Comparison of ENCODE assay signal across 8 cellular contexts in the genomic region with DNA sequence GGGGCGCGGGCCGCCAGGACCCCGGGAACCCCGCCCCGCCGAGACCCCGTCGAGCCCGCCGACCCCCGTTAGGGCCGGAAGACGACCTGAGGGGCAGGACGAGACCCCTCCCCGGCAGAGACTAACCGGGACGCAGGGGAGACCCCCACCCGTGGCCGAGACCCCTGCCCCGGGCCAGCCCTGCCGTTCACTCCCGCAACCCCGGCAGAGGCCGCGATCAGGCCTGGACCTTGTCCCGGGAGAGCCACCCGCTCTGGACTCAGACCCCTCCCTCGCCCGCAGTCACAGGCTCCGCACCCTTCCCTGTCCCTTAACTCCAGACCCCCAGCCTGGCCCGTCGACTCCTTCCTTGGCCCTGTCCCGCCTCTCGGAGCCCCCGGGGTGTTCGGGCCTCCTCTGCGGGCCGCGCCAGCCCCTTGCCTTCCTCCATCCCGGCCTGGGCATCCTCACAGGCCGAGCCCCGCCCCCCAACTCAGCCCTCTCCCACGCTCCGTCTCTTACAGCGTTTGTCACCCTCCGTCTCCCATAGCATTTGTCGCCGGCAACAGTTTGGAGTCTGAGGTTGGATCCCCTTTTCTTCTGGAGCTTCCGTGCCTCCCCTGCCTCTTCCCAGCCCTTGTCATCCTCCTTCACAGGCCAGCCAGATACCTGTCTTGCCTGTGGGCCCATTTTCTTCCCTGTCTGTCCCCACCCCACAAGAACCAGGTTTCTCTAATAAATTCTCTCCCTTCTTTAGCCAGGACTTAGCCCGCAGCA. TPM values are rescaled to one million over a fixed set of nuclear protein-coding genes. Genes with fewer than 3 reads are reported as not detected.
DNase-seq lines count a peak whose midpoint lies in the region; ATAC-seq and TF ChIP-seq lines count a peak whose summit lies in the region.

No MANE protein-coding gene starts in this region.

- H3K4me3 ChIP-seq in BJ (ENCODE audit: low read depth, low read length) (peak overlapping the region; percentile 83), iPS-18a (ENCODE audit: low read length) (peak overlapping the region; percentile 73)

- ATAC-seq in HG03354 (IDR thresholded peaks at IDR 0.05; ENCODE audit: poor library complexity, severe bottlenecking, unreplicated experiment) (peak; percentile 6), HG03432 (IDR thresholded peaks at IDR 0.05; ENCODE audit: unreplicated experiment) (no peak)
- ATAC-seq in stimulated activated effector memory CD8-positive, alpha-beta T cell treated with anti-CD3 and anti-CD28 coated beads, Interleukin-12 subunit alpha, Interleukin-12 subunit beta, amount 100 ng/mL, for 72 hours = peak; percentile 2

- H3K27me3 Mint-ChIP-seq in activated naive CD8-positive, alpha-beta T cell = no peaks in the 10 kb centered on the region

- no peaks in the 10 kb centered on the region for H3K36me3 ChIP-seq in BJ (ENCODE audit: control insufficient read depth, insufficient read depth, low read length)
- no peaks in the 10 kb centered on the region for H3K36me3 ChIP-seq in iPS-18a (ENCODE audit: control insufficient read depth, low read depth, low read length)

- H3K27ac ChIP-seq in iPS-18a (ENCODE audit: low read length) = no peak overlapping the region

- no peaks in the 10 kb centered on the region for H3K36me3 Mint-ChIP-seq in activated naive CD8-positive, alpha-beta T cell
- H3K36me3 Mint-ChIP-seq in stimulated activated effector memory CD8-positive, alpha-beta T cell treated with anti-CD3 and anti-CD28 coated beads, Interleukin-12 subunit alpha, Interleukin-12 subunit beta, amount 100 ng/mL, for 72 hours = peaks cover 58% of the 10 kb centered on the region

- H3K4me3 Mint-ChIP-seq in activated naive CD8-positive, alpha-beta T cell = peak overlapping the region; percentile 90
- H3K4me3 Mint-ChIP-seq in stimulated activated effector memory CD8-positive, alpha-beta T cell treated with anti-CD3 and anti-CD28 coated beads, Interleukin-12 subunit alpha, Interleukin-12 subunit beta, amount 100 ng/mL, for 72 hours = peak overlapping the region; percentile 82

- POLR2A ChIA-PET in BJ (lab: Charles Lee) = no interaction called here

- H3K4me1 Mint-ChIP-seq in activated naive CD8-positive, alpha-beta T cell (ENCODE audit: low read depth) = peaks cover 35% of the 10 kb centered on the region
- H3K4me1 Mint-ChIP-seq in stimulated activated effector memory CD8-positive, alpha-beta T cell treated with anti-CD3 and anti-CD28 coated beads, Interleukin-12 subunit alpha, Interleukin-12 subunit beta, amount 100 ng/mL, for 72 hours = peaks cover 65% of the 10 kb centered on the region

- H3K27me3 ChIP-seq in BJ (ENCODE audit: control insufficient read depth, insufficient read depth, low read length) (no peaks in the 10 kb centered on the region), iPS-18a (ENCODE audit: control insufficient read depth, insufficient read depth, low read length) (no peaks in the 10 kb centered on the region)

- no peak for DNase-seq in BJ (ENCODE audit: low read depth)
- no peak for DNase-seq in stimulated activated effector memory CD8-positive, alpha-beta T cell treated with anti-CD3 and anti-CD28 coated beads, Interleukin-12 subunit alpha, Interleukin-12 subunit beta, amount 100 ng/mL, for 72 hours (ENCODE audit: low spot score in 2 of 2)
- DNase-seq in NOMO-1 treated with dmso at 0.1 percent for 144 hours (lab: John Stamatoyannopoulos, UW; ENCODE audit: unreplicated experiment) = no peak
- DNase-seq in erythroblast (lab: John Stamatoyannopoulos, UW) = no peak

- H3K9me3 Mint-ChIP-seq in activated naive CD8-positive, alpha-beta T cell (ENCODE audit: low read depth) = no peaks in the 10 kb centered on the region
- no peaks in the 10 kb centered on the region for H3K9me3 Mint-ChIP-seq in stimulated activated effector memory CD8-positive, alpha-beta T cell treated with anti-CD3 and anti-CD28 coated beads, Interleukin-12 subunit alpha, Interleukin-12 subunit beta, amount 100 ng/mL, for 72 hours

- H3K9me3 ChIP-seq in iPS-18a (ENCODE audit: control insufficient read depth, low read depth, low read length) = no peaks in the 10 kb centered on the region

- TF ChIP-seq CTCF in BJ (IDR thresholded peaks at IDR 0.05; ENCODE audit: insufficient read depth, low read depth, low read length) = no peak

- CTCF ChIA-PET in BJ (lab: Yijun Ruan, JAX) = interaction anchor here (1.0 to 2.7 kb wide), 4 partner anchors 10 to 57 kb away, joined by 3 to 21 read pairs (median 6); partner anchors contain the start of gene OPRL1

- no peaks in the 10 kb centered on the region for H3K4me1 ChIP-seq in iPS-18a (ENCODE audit: control insufficient read depth, low read depth, low read length)

- TF ChIP-seq POLR2A in erythroblast (IDR thresholded peaks at IDR 0.05; ENCODE audit: low read length) = no peak

- peak overlapping the region; percentile 70 for H3K27ac Mint-ChIP-seq in activated naive CD8-positive, alpha-beta T cell
- peak overlapping the region; percentile 92 for H3K27ac Mint-ChIP-seq in stimulated activated effector memory CD8-positive, alpha-beta T cell treated with anti-CD3 and anti-CD28 coated beads, Interleukin-12 subunit alpha, Interleukin-12 subunit beta, amount 100 ng/mL, for 72 hours

- peak overlapping the region; percentile 56 for H3K9ac ChIP-seq in iPS-18a (ENCODE audit: low read length)

RNA-seq across cellular contexts. Expression of gene TCEA2, which starts 0.6 kb away (rescaled TPM):
- 17.3 and 34.2 TPM in 2 replicates for polyA plus RNA-seq in BJ (2011; rRNA removed)
- polyA minus RNA-seq in BJ (2011; rRNA and poly(A)+ RNA removed) = 21.5 and 24.3 TPM in 2 replicates

RNA-seq across cellular contexts. Expression of gene SOX18, which starts 14.1 kb away (rescaled TPM):
- polyA plus RNA-seq in BJ (2011; rRNA removed) = not detected in 2 replicates
- polyA minus RNA-seq in BJ (2011; rRNA and poly(A)+ RNA removed) = not detected in 2 replicates

RNA-seq across cellular contexts. Expression of gene RGS19, which starts 15.8 kb away (rescaled TPM):
- 12.1 and 14.5 TPM in 2 replicates for polyA plus RNA-seq in BJ (2011; rRNA removed)
- polyA minus RNA-seq in BJ (2011; rRNA and poly(A)+ RNA removed) = 9.0 and 11.9 TPM in 2 replicates

RNA-seq across cellular contexts. Expression of gene OPRL1, which starts 16.3 kb away (rescaled TPM):
- 0.66 and 0.97 TPM in 2 replicates for polyA plus RNA-seq in BJ (2011; rRNA removed)
- polyA minus RNA-seq in BJ (2011; rRNA and poly(A)+ RNA removed) = 0.77 and 1.3 TPM in 2 replicates

RNA-seq across cellular contexts. Expression of gene LKAAEAR1, which starts 20.6 kb away (rescaled TPM):
- not detected in 2 replicates for polyA plus RNA-seq in BJ (2011; rRNA removed)
- polyA minus RNA-seq in BJ (2011; rRNA and poly(A)+ RNA removed) = not detected in 2 replicates
